11 cellular contexts compared by ENCODE assay signal in genomic region chr9:133117271-133118178, GRCh38. TPM values are rescaled to one million over a fixed set of nuclear protein-coding genes. Genes with fewer than 3 reads are reported as not detected.
DNase-seq lines count a peak whose midpoint lies in the region; ATAC-seq and TF ChIP-seq lines count a peak whose summit lies in the region.
"Had no signal": no experiment of that assay in that cellular context is flagged by ENCODE, and none has a peak within 500 bp of the region (broad histone marks: within the 10 kb centered on the region; RNA-seq: fewer than 3 reads in every experiment).

No MANE protein-coding gene starts in this region.

- no peak for TF ChIP-seq CTCF in Peyer's patch (IDR thresholded peaks at IDR 0.05)

- no peaks in the 10 kb centered on the region for H3K9me3 ChIP-seq in Peyer's patch

- H3K27me3 ChIP-seq in Peyer's patch = no peaks in the 10 kb centered on the region

- H3K4me1 ChIP-seq in Peyer's patch = peaks cover 24 to 90% (median 67%) of the 10 kb centered on the region in 4 donors

- H3K36me3 ChIP-seq in Peyer's patch = no peaks in the 10 kb centered on the region

- intact Hi-C loops in posterior cingulate gyrus (cut with DNase I) = no loop called here

- H3K4me3 ChIP-seq in Peyer's patch = no peak overlapping the region

- no peak for ATAC-seq in activated CD4-positive, CD25-positive, alpha-beta regulatory T cell treated with anti-CD3 and anti-CD28 coated beads, Interleukin-2, amount 50 U/mL, for 24 hours

- H3K27ac ChIP-seq in Peyer's patch = peak overlapping the region in 3 of 4 donors; percentile 47 to 92 (median 69)

- TF ChIP-seq POLR2A in Peyer's patch (IDR thresholded peaks at IDR 0.05) = peak in 1 of 2 donors; percentile 22

- DNase-seq in C1 segment of cervical spinal cord (lab: John Stamatoyannopoulos, UW) (peak in 12 of 14 donors; percentile 45 to 92 (median 79)), Peyer's patch (peak in 1 of 3 donors; percentile 64), globus pallidus (ENCODE audit: low spot score) (peak; percentile 94), posterior cingulate gyrus (peak; percentile 82 to 98 (median 90)), NCI-H187 (lab: John Stamatoyannopoulos, UW) (no peak), HCEC 1CT (no peak), hepatic stellate cell (ENCODE audit: low spot score) (no peak)
- DNase-seq: activated effector memory CD4-positive, alpha-beta T cell treated with anti-CD3 and anti-CD28 coated beads, Interleukin-2, amount 50 U/mL, for 16 hours; H9; RPMI8226 had no signal

RNA-seq across cellular contexts. Expression of gene RALGDS, which starts 3.5 kb away (rescaled TPM):
- total RNA-seq in Peyer's patch = 100 to 1,000 TPM in 2 of 4 donors, 10 to 100 TPM in 2; 53.1 to 237 (median 139) TPM

RNA-seq across cellular contexts. Expression of gene GBGT1, which starts 46.2 kb away (rescaled TPM):
- total RNA-seq in Peyer's patch = 10 to 100 TPM in 3 of 4 donors, 1 to 10 TPM in 1; 7.0 to 49.5 (median 14.1) TPM

RNA-seq across cellular contexts. Expression of gene CEL, which starts 55.7 kb away (rescaled TPM):
- 1 to 10 TPM; 1.6 to 9.1 (median 5.8) TPM for total RNA-seq in Peyer's patch

Comparison
In these comparisons a context has a peak if more than half of its experiments do, and no peak if none do; other contexts are left out.
1. DNase-seq: peak in C1 segment of cervical spinal cord (12 of 14), globus pallidus (single experiment) and posterior cingulate gyrus (10 of 10); none in NCI-H187 (0 of 2), HCEC 1CT (single experiment) and hepatic stellate cell (single experiment).